ENCODE assay signal across 17 cellular contexts in genomic region chr22:27260087-27260730, GRCh38.
"Had no signal": no experiment of that assay in that cellular context is flagged by ENCODE, and none has a peak within 500 bp of the region (broad histone marks: within the 10 kb centered on the region; RNA-seq: fewer than 3 reads in every experiment).

No MANE protein-coding gene starts in this region.

- H3K9me3 ChIP-seq: upper lobe of right lung had no signal

- H3K27me3 ChIP-seq: upper lobe of right lung had no signal

- H3K4me1 ChIP-seq: esophagus muscularis mucosa, left ventricle myocardium inferior, upper lobe of right lung had no signal

- DNase-seq: activated CD4-positive, alpha-beta T cell treated with anti-CD3 and anti-CD28 coated beads, Interleukin-2, amount 50 U/mL, for 48 hours; activated CD4-positive, CD25-positive, alpha-beta regulatory T cell treated with anti-CD3 and anti-CD28 coated beads, Interleukin-2, amount 50 U/mL, for 72 hours; activated naive CD8-positive, alpha-beta T cell treated with anti-CD3 and anti-CD28 coated beads, Interleukin-2, amount 10 ng/mL, durations not matched to agents 7 days and 5 days; activated T-cell treated with anti-CD3 and anti-CD28 coated beads, Interleukin-2, amount 50 U/mL, for 72 hours; aorta; dorsolateral prefrontal cortex; head of caudate nucleus; islet precursor cell; left ventricle myocardium inferior; nephron progenitor cell; stimulated activated CD4-positive, alpha-beta T cell treated with anti-CD3 and anti-CD28 coated beads, Interleukin-2, amount 100 ng/mL, for 48 hours; stimulated activated CD8-positive, alpha-beta memory T cell treated with anti-CD3 and anti-CD28 coated beads, Interleukin-4, amount 100 ng/mL, for 48 hours; stimulated activated naive CD8-positive, alpha-beta T cell treated with anti-CD3 and anti-CD28 coated beads, Interleukin-15, Interleukin-2, amounts not matched to agents 100 U/mL and 50 U/mL, for 24 hours; upper lobe of right lung had no signal

- H3K36me3 ChIP-seq: esophagus muscularis mucosa, left ventricle myocardium inferior, upper lobe of right lung had no signal

- ATAC-seq: activated T-cell treated with anti-CD3 and anti-CD28 coated beads, Interleukin-2, amount 50 U/mL, for 72 hours; stimulated activated naive CD8-positive, alpha-beta T cell treated with anti-CD3 and anti-CD28 coated beads, Interleukin-15, Interleukin-2, amounts not matched to agents 100 U/mL and 50 U/mL, for 24 hours; upper lobe of right lung had no signal

- H3K4me3 ChIP-seq: dorsolateral prefrontal cortex, esophagus muscularis mucosa, left ventricle myocardium inferior, upper lobe of right lung had no signal

- H3K27ac ChIP-seq: dorsolateral prefrontal cortex, esophagus muscularis mucosa, left ventricle myocardium inferior, upper lobe of right lung had no signal

- FAIRE-seq: bronchial epithelial cell, endometrium had no signal
